In the genomic region with DNA sequence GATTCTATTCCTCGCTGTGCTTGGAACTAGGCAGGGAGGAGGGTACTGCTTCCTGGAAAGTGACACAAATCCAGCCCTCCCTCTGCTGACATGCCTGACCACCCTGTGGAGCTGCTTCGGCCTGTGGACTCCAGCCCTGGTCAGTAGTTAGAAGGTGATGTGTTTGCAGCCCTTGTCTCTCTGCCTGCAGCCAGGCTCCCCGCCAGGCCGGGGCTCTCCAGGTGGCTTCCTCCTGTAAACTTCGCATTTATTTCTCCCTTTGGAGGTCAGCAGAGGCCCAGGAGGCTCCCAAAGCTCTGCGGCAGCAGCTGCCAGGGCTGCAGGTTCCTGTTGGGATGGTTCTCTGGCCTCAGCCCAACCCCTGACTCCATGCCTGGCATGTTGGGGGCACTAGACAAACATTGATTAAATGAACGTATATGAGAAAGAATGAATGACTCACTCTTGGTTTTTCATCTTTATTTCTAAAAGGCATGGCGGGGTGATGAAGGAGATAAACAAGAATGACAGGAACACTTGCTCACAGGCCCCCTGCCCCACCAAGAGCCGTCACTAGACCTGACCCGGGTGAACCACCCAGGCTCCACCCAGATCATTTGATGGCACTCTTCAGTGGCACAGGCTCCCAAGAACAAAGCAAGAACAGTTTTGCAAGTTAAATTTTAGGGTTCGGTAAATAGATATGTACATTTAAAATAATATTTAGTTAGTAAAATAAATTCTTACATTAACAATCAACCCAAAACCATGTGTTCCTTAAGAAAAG, we compare ENCODE assay signal across 1 cellular context.
TF ChIP-seq lines count a peak whose summit lies in the region.

No MANE protein-coding gene starts in this region.

TF ChIP-seq in GM23338, 12 proteins besides CTCF, POLR2A, EP300 and RAD21 (continued from another document):
- TF ChIP-seq, protein P1, sequence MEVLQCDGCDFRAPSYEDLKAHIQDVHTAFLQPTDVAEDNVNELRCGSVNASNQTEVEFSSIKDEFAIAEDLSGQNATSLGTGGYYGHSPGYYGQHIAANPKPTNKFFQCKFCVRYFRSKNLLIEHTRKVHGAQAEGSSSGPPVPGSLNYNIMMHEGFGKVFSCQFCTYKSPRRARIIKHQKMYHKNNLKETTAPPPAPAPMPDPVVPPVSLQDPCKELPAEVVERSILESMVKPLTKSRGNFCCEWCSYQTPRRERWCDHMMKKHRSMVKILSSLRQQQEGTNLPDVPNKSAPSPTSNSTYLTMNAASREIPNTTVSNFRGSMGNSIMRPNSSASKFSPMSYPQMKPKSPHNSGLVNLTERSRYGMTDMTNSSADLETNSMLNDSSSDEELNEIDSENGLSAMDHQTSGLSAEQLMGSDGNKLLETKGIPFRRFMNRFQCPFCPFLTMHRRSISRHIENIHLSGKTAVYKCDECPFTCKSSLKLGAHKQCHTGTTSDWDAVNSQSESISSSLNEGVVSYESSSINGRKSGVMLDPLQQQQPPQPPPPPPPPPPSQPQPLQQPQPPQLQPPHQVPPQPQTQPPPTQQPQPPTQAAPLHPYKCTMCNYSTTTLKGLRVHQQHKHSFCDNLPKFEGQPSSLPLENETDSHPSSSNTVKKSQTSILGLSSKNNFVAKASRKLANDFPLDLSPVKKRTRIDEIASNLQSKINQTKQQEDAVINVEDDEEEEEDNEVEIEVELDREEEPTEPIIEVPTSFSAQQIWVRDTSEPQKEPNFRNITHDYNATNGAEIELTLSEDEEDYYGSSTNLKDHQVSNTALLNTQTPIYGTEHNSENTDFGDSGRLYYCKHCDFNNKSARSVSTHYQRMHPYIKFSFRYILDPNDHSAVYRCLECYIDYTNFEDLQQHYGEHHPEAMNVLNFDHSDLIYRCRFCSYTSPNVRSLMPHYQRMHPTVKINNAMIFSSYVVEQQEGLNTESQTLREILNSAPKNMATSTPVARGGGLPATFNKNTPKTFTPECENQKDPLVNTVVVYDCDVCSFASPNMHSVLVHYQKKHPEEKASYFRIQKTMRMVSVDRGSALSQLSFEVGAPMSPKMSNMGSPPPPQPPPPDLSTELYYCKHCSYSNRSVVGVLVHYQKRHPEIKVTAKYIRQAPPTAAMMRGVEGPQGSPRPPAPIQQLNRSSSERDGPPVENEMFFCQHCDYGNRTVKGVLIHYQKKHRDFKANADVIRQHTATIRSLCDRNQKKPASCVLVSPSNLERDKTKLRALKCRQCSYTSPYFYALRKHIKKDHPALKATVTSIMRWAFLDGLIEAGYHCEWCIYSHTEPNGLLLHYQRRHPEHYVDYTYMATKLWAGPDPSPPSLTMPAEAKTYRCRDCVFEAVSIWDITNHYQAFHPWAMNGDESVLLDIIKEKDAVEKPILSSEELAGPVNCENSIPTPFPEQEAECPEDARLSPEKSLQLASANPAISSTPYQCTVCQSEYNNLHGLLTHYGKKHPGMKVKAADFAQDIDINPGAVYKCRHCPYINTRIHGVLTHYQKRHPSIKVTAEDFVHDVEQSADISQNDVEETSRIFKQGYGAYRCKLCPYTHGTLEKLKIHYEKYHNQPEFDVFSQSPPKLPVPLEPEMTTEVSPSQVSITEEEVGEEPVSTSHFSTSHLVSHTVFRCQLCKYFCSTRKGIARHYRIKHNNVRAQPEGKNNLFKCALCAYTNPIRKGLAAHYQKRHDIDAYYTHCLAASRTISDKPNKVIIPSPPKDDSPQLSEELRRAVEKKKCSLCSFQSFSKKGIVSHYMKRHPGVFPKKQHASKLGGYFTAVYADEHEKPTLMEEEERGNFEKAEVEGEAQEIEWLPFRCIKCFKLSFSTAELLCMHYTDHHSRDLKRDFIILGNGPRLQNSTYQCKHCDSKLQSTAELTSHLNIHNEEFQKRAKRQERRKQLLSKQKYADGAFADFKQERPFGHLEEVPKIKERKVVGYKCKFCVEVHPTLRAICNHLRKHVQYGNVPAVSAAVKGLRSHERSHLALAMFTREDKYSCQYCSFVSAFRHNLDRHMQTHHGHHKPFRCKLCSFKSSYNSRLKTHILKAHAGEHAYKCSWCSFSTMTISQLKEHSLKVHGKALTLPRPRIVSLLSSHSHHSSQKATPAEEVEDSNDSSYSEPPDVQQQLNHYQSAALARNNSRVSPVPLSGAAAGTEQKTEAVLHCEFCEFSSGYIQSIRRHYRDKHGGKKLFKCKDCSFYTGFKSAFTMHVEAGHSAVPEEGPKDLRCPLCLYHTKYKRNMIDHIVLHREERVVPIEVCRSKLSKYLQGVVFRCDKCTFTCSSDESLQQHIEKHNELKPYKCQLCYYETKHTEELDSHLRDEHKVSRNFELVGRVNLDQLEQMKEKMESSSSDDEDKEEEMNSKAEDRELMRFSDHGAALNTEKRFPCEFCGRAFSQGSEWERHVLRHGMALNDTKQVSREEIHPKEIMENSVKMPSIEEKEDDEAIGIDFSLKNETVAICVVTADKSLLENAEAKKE (CRISPR knock-in tag; IDR thresholded peaks at IDR 0.05): no peak
- TF ChIP-seq, protein P2, sequence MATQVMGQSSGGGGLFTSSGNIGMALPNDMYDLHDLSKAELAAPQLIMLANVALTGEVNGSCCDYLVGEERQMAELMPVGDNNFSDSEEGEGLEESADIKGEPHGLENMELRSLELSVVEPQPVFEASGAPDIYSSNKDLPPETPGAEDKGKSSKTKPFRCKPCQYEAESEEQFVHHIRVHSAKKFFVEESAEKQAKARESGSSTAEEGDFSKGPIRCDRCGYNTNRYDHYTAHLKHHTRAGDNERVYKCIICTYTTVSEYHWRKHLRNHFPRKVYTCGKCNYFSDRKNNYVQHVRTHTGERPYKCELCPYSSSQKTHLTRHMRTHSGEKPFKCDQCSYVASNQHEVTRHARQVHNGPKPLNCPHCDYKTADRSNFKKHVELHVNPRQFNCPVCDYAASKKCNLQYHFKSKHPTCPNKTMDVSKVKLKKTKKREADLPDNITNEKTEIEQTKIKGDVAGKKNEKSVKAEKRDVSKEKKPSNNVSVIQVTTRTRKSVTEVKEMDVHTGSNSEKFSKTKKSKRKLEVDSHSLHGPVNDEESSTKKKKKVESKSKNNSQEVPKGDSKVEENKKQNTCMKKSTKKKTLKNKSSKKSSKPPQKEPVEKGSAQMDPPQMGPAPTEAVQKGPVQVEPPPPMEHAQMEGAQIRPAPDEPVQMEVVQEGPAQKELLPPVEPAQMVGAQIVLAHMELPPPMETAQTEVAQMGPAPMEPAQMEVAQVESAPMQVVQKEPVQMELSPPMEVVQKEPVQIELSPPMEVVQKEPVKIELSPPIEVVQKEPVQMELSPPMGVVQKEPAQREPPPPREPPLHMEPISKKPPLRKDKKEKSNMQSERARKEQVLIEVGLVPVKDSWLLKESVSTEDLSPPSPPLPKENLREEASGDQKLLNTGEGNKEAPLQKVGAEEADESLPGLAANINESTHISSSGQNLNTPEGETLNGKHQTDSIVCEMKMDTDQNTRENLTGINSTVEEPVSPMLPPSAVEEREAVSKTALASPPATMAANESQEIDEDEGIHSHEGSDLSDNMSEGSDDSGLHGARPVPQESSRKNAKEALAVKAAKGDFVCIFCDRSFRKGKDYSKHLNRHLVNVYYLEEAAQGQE (IDR thresholded peaks at IDR 0.05; ENCODE audit: unreplicated experiment): no peak
- no peak for TF ChIP-seq EZH2 (IDR thresholded peaks at IDR 0.05; ENCODE audit: low read depth, unreplicated experiment)
- TF ChIP-seq ZNF331 (CRISPR knock-in tag; IDR thresholded peaks at IDR 0.05; ENCODE audit: low read depth): no peak
- TF ChIP-seq NANOG (IDR thresholded peaks at IDR 0.05; ENCODE audit: borderline replicate concordance): no peak
- TF ChIP-seq POLR2AphosphoS5 (IDR thresholded peaks at IDR 0.05; ENCODE audit: low read depth): no peak
- no peak for TF ChIP-seq EZH2phosphoT487 (IDR thresholded peaks at IDR 0.05; ENCODE audit: unreplicated experiment)
- no peak for TF ChIP-seq JUNB (IDR thresholded peaks at IDR 0.05; ENCODE audit: unreplicated experiment)
- TF ChIP-seq STAT1 (IDR thresholded peaks at IDR 0.05; ENCODE audit: unreplicated experiment): no peak
